Comparison of ENCODE assay signal across 8 cellular contexts in genomic region chr12:125065753-125066570, GRCh38. TPM values are rescaled to one million over a fixed set of nuclear protein-coding genes. Genes with fewer than 3 reads are reported as not detected.
DNase-seq lines count a peak whose midpoint lies in the region; ATAC-seq and TF ChIP-seq lines count a peak whose summit lies in the region.

No MANE protein-coding gene starts in this region.

- no peaks in the 10 kb centered on the region for H3K9me3 Mint-ChIP-seq in activated CD4-positive, alpha-beta T cell treated with anti-CD3 and anti-CD28 coated beads for 36 hours (ENCODE audit: low read depth)
- peaks cover 3% of the 10 kb centered on the region for H3K9me3 Mint-ChIP-seq in progenitor cell of endocrine pancreas (ENCODE audit: low read depth)

- CTCF ChIA-PET in activated CD4-positive, alpha-beta T cell treated with anti-CD3 and anti-CD28 coated beads for 36 hours (lab: Charles Lee) = no interaction called here
- CTCF ChIA-PET in OCI-LY7 (lab: Charles Lee; ENCODE audit: unreplicated experiment) = no interaction called here

- peaks cover 4% of the 10 kb centered on the region for H3K4me1 ChIP-seq in OCI-LY7 (ENCODE audit: insufficient read depth, low read length, poor library complexity, severe bottlenecking)
- H3K4me1 ChIP-seq in esophagus muscularis mucosa = peaks cover 14 to 34% (median 28%) of the 10 kb centered on the region in 4 donors

- H3K4me2 ChIP-seq in OCI-LY7 (ENCODE audit: low read length) = peak overlapping the region; percentile 90

- H3K27ac Mint-ChIP-seq in activated CD4-positive, alpha-beta T cell treated with anti-CD3 and anti-CD28 coated beads for 36 hours = peak overlapping the region; percentile 37
- H3K27ac Mint-ChIP-seq in progenitor cell of endocrine pancreas = no peak overlapping the region

- H3K9me3 ChIP-seq in OCI-LY7 (ENCODE audit: low read length) (peaks cover 11% of the 10 kb centered on the region), esophagus muscularis mucosa (no peaks in the 10 kb centered on the region)

- WGBS in esophagus muscularis mucosa = 61% methylated on average over 16 of the region's 23 CpGs

- peak overlapping the region; percentile 85 for H3K4me3 ChIP-seq in OCI-LY7 (ENCODE audit: low read depth, low read length, poor library complexity, severe bottlenecking)
- peak overlapping the region; percentile 75 to 93 (median 87) for H3K4me3 ChIP-seq in esophagus muscularis mucosa

- H3K27me3 Mint-ChIP-seq in activated CD4-positive, alpha-beta T cell treated with anti-CD3 and anti-CD28 coated beads for 36 hours = peaks cover 8% of the 10 kb centered on the region
- no peaks in the 10 kb centered on the region for H3K27me3 Mint-ChIP-seq in progenitor cell of endocrine pancreas

- peak; percentile 20 for ATAC-seq in activated CD4-positive, alpha-beta T cell treated with anti-CD3 and anti-CD28 coated beads for 36 hours

- no peaks in the 10 kb centered on the region for H3K9me2 ChIP-seq in OCI-LY7 (ENCODE audit: insufficient read depth, low read length)

- intact Hi-C loops in activated CD4-positive, alpha-beta T cell treated with anti-CD3 and anti-CD28 coated beads for 36 hours (cut with DNase I, micrococcal nuclease) = loop anchor here (1.0 to 5.0 kb wide), 6 partner anchors 17 to 1094 kb away; partner anchors contain the start of genes BRI3BP (in 2 of the 2), CCDC92 (in 1 of the 2) and DHX37 (in 1 of the 2)
- intact Hi-C loops in OCI-LY7 (cut with micrococcal nuclease; ENCODE audit: unreplicated experiment) (loop anchor here (1.0 kb wide), 1 partner anchor 71 kb away; no protein-coding TSS in a partner anchor), esophagus muscularis mucosa (cut with DNase I) (loop anchor here (1.0 kb wide), 1 partner anchor 17 kb away; no protein-coding TSS in a partner anchor)

- no peak for DNase-seq in activated CD4-positive, alpha-beta T cell treated with anti-CD3 and anti-CD28 coated beads for 36 hours
- DNase-seq in activated CD4-positive, alpha-beta T cell treated with anti-CD3 and anti-CD28 coated beads, Interleukin-2, amount 50 U/mL, for 48 hours = no peak
- no peak for DNase-seq in OCI-LY7 (ENCODE audit: low spot score)
- no peak for DNase-seq in esophagus muscularis mucosa (ENCODE audit: extremely low spot score)
- no peak for DNase-seq in progenitor cell of endocrine pancreas (ENCODE audit: low spot score, unreplicated experiment)
- DNase-seq in kidney glomerular epithelial cell (lab: John Stamatoyannopoulos, UW) = no peak
- DNase-seq in activated gamma-delta T cell treated with Interleukin-2 at 50 U/mL for 16 hours = no peak
- no peak for DNase-seq in COLO668 (lab: John Stamatoyannopoulos, UW; ENCODE audit: unreplicated experiment)

- H3K27ac ChIP-seq in OCI-LY7 (ENCODE audit: low read depth, low read length, poor library complexity, severe bottlenecking) (no peak overlapping the region), esophagus muscularis mucosa (replicated peaks in 1 of 4) (peak overlapping the region; percentile 78 to 85 (median 80))

- no peaks in the 10 kb centered on the region for H3K36me3 Mint-ChIP-seq in activated CD4-positive, alpha-beta T cell treated with anti-CD3 and anti-CD28 coated beads for 36 hours (ENCODE audit: low read depth)
- H3K36me3 Mint-ChIP-seq in progenitor cell of endocrine pancreas (ENCODE audit: insufficient read depth) = peaks cover 1% of the 10 kb centered on the region

- H3K36me3 ChIP-seq in OCI-LY7 (ENCODE audit: insufficient read depth, low read length) (no peaks in the 10 kb centered on the region), esophagus muscularis mucosa (peaks cover 0 to 12% (median 2%) of the 10 kb centered on the region in 4 donors)

- POLR2A ChIA-PET in activated CD4-positive, alpha-beta T cell treated with anti-CD3 and anti-CD28 coated beads for 36 hours (lab: Charles Lee) = interaction anchor here (2.3 kb wide), 1 partner anchor 17 kb away, joined by 7 read pairs; no protein-coding TSS in a partner anchor
- POLR2A ChIA-PET in OCI-LY7 (lab: Charles Lee) = interaction anchor here (0.5 to 0.8 kb wide), 2 partner anchors 67 to 144 kb away, joined by 4 read pairs; no protein-coding TSS in a partner anchor

- H3K27me3 ChIP-seq in esophagus muscularis mucosa = no peaks in the 10 kb centered on the region

- no TSS peak for BruUV-seq in OCI-LY7 (replicated peaks; lab: Mats Ljungman, UMichigan)

- peak overlapping the region; percentile 91 for H2AFZ ChIP-seq in OCI-LY7 (ENCODE audit: low read length)

- TF ChIP-seq POLR2A in esophagus muscularis mucosa (IDR thresholded peaks at IDR 0.05; ENCODE audit: low read depth) = no peak

- no peaks in the 10 kb centered on the region for H3K79me2 ChIP-seq in OCI-LY7 (ENCODE audit: insufficient read depth, low read depth, low read length)

- no peak for TF ChIP-seq CTCF in OCI-LY7 (conservative IDR thresholded peaks at IDR 0.05; ENCODE audit: low read length)
- TF ChIP-seq CTCF in esophagus muscularis mucosa (IDR thresholded peaks at IDR 0.05) = no peak
- TF ChIP-seq CTCF in progenitor cell of endocrine pancreas (IDR thresholded peaks at IDR 0.05; ENCODE audit: unreplicated experiment) = no peak

- no peaks in the 10 kb centered on the region for H4K20me1 ChIP-seq in OCI-LY7 (ENCODE audit: insufficient read depth, low read length)

- TF ChIP-seq EP300 in esophagus muscularis mucosa (IDR thresholded peaks at IDR 0.05) = no peak

- H3K4me3 Mint-ChIP-seq in activated CD4-positive, alpha-beta T cell treated with anti-CD3 and anti-CD28 coated beads for 36 hours = peak overlapping the region; percentile 71
- H3K4me3 Mint-ChIP-seq in progenitor cell of endocrine pancreas (ENCODE audit: low read depth) = peak overlapping the region; percentile 81

- H3K4me1 Mint-ChIP-seq in activated CD4-positive, alpha-beta T cell treated with anti-CD3 and anti-CD28 coated beads for 36 hours = peaks cover 13% of the 10 kb centered on the region
- peaks cover 9% of the 10 kb centered on the region for H3K4me1 Mint-ChIP-seq in progenitor cell of endocrine pancreas (ENCODE audit: low read depth)

RNA-seq across cellular contexts. Expression of gene AACS, which starts 0.7 kb away (rescaled TPM):
- 10 to 100 TPM; 13.9 to 16.6 TPM for total RNA-seq in activated CD4-positive, alpha-beta T cell treated with anti-CD3 and anti-CD28 coated beads for 36 hours
- total RNA-seq in OCI-LY7 (2014; rRNA removed; shearing (Covaris generic)) = 10.2 and 12.0 TPM in 2 replicates
- total RNA-seq in OCI-LY7 (2022) (24.6 and 26.3 TPM in 2 replicates), esophagus muscularis mucosa (10 to 100 TPM; 10.2 to 16.7 (median 13.9) TPM), progenitor cell of endocrine pancreas (38.8 and 40.1 TPM in 2 replicates)
